1 cellular context compared by ENCODE assay signal in the genomic region with DNA sequence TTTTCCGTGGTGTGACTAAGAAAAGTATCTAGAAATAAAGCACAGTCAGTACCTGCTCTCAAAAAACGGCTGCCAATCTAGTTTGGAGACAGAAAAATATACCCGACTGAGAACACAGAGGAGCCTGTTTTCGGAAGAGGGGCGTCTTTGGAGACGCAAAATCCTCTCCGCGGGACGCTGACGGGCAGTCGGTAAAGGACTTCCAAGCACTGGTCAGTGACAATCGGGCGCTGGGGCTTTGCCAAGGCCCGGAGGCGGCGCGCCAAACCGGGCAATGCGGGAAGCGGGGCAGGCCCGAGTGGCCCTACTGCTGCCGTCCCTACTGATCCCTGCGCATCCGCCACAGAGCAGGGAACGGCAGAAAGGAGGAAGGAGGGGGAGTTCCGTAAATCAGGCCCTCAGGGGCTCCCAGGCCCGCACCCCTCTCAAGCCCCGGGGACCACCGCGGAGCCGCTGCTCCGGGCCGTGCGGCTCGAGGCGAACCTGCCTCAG.
A peak's percentile ranks its signal among the peaks of the same experiment; 100 is the strongest.
TF ChIP-seq lines count a peak whose summit lies in the region.

No MANE protein-coding gene starts in this region.

TF ChIP-seq in HEK293, 187 proteins besides CTCF, POLR2A, EP300 and RAD21 (continued from another document and continues in another):
- TF ChIP-seq, protein P1, sequence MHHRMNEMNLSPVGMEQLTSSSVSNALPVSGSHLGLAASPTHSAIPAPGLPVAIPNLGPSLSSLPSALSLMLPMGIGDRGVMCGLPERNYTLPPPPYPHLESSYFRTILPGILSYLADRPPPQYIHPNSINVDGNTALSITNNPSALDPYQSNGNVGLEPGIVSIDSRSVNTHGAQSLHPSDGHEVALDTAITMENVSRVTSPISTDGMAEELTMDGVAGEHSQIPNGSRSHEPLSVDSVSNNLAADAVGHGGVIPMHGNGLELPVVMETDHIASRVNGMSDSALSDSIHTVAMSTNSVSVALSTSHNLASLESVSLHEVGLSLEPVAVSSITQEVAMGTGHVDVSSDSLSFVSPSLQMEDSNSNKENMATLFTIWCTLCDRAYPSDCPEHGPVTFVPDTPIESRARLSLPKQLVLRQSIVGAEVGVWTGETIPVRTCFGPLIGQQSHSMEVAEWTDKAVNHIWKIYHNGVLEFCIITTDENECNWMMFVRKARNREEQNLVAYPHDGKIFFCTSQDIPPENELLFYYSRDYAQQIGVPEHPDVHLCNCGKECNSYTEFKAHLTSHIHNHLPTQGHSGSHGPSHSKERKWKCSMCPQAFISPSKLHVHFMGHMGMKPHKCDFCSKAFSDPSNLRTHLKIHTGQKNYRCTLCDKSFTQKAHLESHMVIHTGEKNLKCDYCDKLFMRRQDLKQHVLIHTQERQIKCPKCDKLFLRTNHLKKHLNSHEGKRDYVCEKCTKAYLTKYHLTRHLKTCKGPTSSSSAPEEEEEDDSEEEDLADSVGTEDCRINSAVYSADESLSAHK (tag by site-specific recombination; IDR thresholded peaks at IDR 0.05): peak; percentile 34; the same call in 1 of the 2 replicates
- no peak for TF ChIP-seq PATZ1 (tag by site-specific recombination; IDR thresholded peaks at IDR 0.05)
- TF ChIP-seq INSM2 (tag by site-specific recombination; IDR thresholded peaks at IDR 0.05): 0 out of 2 replicates have a peak, but pooled peaks have one; percentile 11
- TF ChIP-seq ZNF791 (tag by site-specific recombination; IDR thresholded peaks at IDR 0.05): no peak
- TF ChIP-seq ZBTB48 (tag by site-specific recombination; IDR thresholded peaks at IDR 0.05): peak; percentile 91
- no peak for TF ChIP-seq ZNF785 (tag by site-specific recombination; IDR thresholded peaks at IDR 0.05)
- TF ChIP-seq ZNF548 (tag by site-specific recombination; IDR thresholded peaks at IDR 0.05): no peak
- TF ChIP-seq, protein P2, sequence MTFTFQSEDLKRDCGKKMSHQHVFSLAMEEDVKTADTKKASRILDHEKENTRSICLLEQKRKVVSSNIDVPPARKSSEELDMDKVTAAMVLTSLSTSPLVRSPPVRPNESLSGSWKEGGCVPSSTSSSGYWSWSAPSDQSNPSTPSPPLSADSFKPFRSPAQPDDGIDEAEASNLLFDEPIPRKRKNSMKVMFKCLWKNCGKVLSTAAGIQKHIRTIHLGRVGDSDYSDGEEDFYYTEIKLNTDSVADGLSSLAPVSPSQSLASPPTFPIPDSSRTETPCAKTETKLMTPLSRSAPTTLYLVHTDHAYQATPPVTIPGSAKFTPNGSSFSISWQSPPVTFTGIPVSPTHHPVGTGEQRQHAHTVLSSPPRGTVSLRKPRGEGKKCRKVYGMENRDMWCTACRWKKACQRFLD (tag by site-specific recombination; IDR thresholded peaks at IDR 0.05): no peak
- no peak for TF ChIP-seq ZNF16 (tag by site-specific recombination; IDR thresholded peaks at IDR 0.05; ENCODE audit: low read depth)
- no peak for TF ChIP-seq ZEB2 (tag by site-specific recombination; IDR thresholded peaks at IDR 0.05)
- peak; percentile 30; the same call in 1 of the 2 replicates for TF ChIP-seq OVOL3 (tag by site-specific recombination; IDR thresholded peaks at IDR 0.05)
- no peak for TF ChIP-seq ZNF311 (tag by site-specific recombination; IDR thresholded peaks at IDR 0.05; ENCODE audit: borderline replicate concordance)
- no peak for TF ChIP-seq ZNF510 (tag by site-specific recombination; IDR thresholded peaks at IDR 0.05; ENCODE audit: insufficient replicate concordance)
- TF ChIP-seq SALL2 (tag by site-specific recombination; IDR thresholded peaks at IDR 0.05; ENCODE audit: borderline replicate concordance): no peak
- peak; percentile 65; the same call in 1 of the 2 replicates for TF ChIP-seq MZF1 (tag by site-specific recombination; IDR thresholded peaks at IDR 0.05; ENCODE audit: borderline replicate concordance)
- no peak for TF ChIP-seq HOXD13 (CRISPR knock-in tag; IDR thresholded peaks at IDR 0.05; ENCODE audit: borderline replicate concordance)
- no peak for TF ChIP-seq ZNF521 (tag by site-specific recombination; IDR thresholded peaks at IDR 0.05)
- TF ChIP-seq, protein P3, sequence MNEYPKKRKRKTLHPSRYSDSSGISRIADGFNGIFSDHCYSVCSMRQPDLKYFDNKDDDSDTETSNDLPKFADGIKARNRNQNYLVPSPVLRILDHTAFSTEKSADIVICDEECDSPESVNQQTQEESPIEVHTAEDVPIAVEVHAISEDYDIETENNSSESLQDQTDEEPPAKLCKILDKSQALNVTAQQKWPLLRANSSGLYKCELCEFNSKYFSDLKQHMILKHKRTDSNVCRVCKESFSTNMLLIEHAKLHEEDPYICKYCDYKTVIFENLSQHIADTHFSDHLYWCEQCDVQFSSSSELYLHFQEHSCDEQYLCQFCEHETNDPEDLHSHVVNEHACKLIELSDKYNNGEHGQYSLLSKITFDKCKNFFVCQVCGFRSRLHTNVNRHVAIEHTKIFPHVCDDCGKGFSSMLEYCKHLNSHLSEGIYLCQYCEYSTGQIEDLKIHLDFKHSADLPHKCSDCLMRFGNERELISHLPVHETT (tag by site-specific recombination; IDR thresholded peaks at IDR 0.05): no peak
- TF ChIP-seq FEZF1 (tag by site-specific recombination; IDR thresholded peaks at IDR 0.05): no peak
- TF ChIP-seq ZNF341 (tag by site-specific recombination; IDR thresholded peaks at IDR 0.05; ENCODE audit: low read depth): no peak
- TF ChIP-seq ZNF184 (tag by site-specific recombination; IDR thresholded peaks at IDR 0.05): peak; percentile 16; the same call in 1 of the 2 replicates
- no peak for TF ChIP-seq SETDB1 (IDR thresholded peaks at IDR 0.05; ENCODE audit: insufficient read length, low read length)
- TF ChIP-seq ZNF747 (tag by site-specific recombination; IDR thresholded peaks at IDR 0.05): no peak
- TF ChIP-seq ZNF596 (tag by site-specific recombination; IDR thresholded peaks at IDR 0.05): peak; percentile 15; the same call in 1 of the 2 replicates
- 0 out of 2 replicates have a peak, but pooled peaks have one; percentile 64 for TF ChIP-seq ZNF660 (tag by site-specific recombination; IDR thresholded peaks at IDR 0.05)
- TF ChIP-seq MEIS1 (CRISPR knock-in tag; IDR thresholded peaks at IDR 0.05; ENCODE audit: borderline replicate concordance): no peak
- TF ChIP-seq ZNF19 (tag by site-specific recombination; IDR thresholded peaks at IDR 0.05; ENCODE audit: low read depth): no peak
- TF ChIP-seq ZFP37 (tag by site-specific recombination; IDR thresholded peaks at IDR 0.05): peak; percentile 99; the same call in 1 of the 2 replicates
- TF ChIP-seq ZNF155 (tag by site-specific recombination; IDR thresholded peaks at IDR 0.05): no peak
- no peak for TF ChIP-seq ZFP3 (tag by site-specific recombination; IDR thresholded peaks at IDR 0.05; ENCODE audit: low read depth)
- TF ChIP-seq ZNF837 (tag by site-specific recombination; IDR thresholded peaks at IDR 0.05): no peak
- no peak; the same call in 1 of the 2 replicates for TF ChIP-seq ZNF324 (tag by site-specific recombination; IDR thresholded peaks at IDR 0.05)
- 0 out of 2 replicates have a peak, but pooled peaks have one; percentile 2 for TF ChIP-seq ZNF221 (tag by site-specific recombination; IDR thresholded peaks at IDR 0.05; ENCODE audit: borderline replicate concordance)
- TF ChIP-seq ZBTB20 (tag by site-specific recombination; IDR thresholded peaks at IDR 0.05): peak; percentile 74
- TF ChIP-seq SCRT1 (tag by site-specific recombination; IDR thresholded peaks at IDR 0.05; ENCODE audit: borderline replicate concordance): no peak
- TF ChIP-seq SP7 (tag by site-specific recombination; IDR thresholded peaks at IDR 0.05): no peak; the same call in 1 of the 2 replicates
- TF ChIP-seq, protein P4, sequence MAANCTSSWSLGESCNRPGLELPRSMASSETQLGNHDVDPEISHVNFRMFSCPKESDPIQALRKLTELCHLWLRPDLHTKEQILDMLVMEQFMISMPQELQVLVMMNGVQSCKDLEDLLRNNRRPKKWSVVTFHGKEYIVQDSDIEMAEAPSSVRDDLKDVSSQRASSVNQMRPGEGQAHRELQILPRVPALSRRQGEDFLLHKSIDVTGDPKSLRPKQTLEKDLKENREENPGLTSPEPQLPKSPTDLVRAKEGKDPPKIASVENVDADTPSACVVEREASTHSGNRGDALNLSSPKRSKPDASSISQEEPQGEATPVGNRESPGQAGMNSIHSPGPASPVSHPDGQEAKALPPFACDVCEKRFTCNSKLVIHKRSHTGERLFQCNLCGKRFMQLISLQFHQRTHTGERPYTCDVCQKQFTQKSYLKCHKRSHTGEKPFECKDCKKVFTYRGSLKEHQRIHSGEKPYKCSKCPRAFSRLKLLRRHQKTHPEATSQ (tag by site-specific recombination; IDR thresholded peaks at IDR 0.05): peak; percentile 92
- TF ChIP-seq EGR2 (tag by site-specific recombination; IDR thresholded peaks at IDR 0.05; ENCODE audit: low read depth): no peak
- TF ChIP-seq YY1 (tag by site-specific recombination; IDR thresholded peaks at IDR 0.05): peak; percentile 61; the same call in 1 of the 2 replicates
- peak; percentile 16; the same call in 1 of the 2 replicates for TF ChIP-seq ZNF391 (tag by site-specific recombination; IDR thresholded peaks at IDR 0.05; ENCODE audit: borderline replicate concordance, low read depth)
- TF ChIP-seq ZNF423 (tag by site-specific recombination; IDR thresholded peaks at IDR 0.05): no peak
- no peak for TF ChIP-seq ZNF350 (tag by site-specific recombination; IDR thresholded peaks at IDR 0.05)
- no peak for TF ChIP-seq PBX3 (CRISPR knock-in tag; IDR thresholded peaks at IDR 0.05)
- TF ChIP-seq ZNF280D (tag by site-specific recombination; IDR thresholded peaks at IDR 0.05): peak; percentile 36; the same call in 1 of the 2 replicates
- no peak for TF ChIP-seq ZIC2 (tag by site-specific recombination; IDR thresholded peaks at IDR 0.05)
- TF ChIP-seq ZNF610 (tag by site-specific recombination; IDR thresholded peaks at IDR 0.05; ENCODE audit: borderline replicate concordance): no peak
- TF ChIP-seq ZNF138 (tag by site-specific recombination; IDR thresholded peaks at IDR 0.05; ENCODE audit: borderline replicate concordance): no peak
